In the genomic region with DNA sequence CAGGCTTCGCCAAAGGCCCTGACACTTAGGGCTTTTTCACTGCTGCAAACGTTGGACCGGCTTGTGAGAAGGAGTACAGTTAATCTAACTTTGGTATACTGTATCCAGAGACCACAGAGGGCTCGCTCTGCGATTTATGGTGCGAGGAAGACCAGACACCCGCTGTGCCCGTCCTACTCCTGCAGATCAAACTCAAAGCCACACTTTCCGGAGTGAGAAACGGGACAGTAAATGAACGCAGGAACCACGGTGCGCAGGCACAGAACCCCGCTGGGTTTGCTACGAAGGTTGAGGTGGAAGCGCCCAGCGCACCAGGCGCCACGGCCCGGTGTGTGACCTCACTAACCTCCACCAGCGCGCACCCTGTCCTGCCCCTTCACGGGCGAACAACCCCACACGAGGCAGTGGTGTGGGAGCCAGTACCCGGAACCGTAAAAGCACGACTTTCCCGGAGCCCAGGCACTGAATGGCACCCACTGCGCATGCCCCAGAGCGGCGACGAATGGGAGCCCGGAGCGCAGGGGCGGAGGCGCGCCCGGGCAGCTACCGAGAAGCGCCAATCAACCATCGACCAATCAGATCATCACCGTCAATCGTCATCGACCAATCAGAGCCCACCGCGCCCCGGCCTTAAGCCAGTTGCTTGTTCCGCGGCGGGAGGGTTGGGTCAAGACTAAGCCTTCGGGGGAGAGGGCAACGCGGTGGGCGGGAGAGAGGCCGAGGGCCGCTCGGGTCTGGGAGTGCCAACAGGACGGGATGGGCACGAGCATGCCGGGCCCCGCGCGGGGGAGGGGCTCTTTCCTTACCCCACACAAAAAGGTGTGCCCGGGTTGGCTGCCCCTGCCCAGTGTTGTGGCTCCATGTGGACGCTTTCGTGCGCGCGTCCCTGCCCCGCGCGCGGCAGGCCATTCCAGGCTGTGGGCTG, we compare ENCODE assay signal across 8 cellular contexts. TPM values are rescaled to one million over a fixed set of nuclear protein-coding genes. Genes with fewer than 3 reads are reported as not detected.
DNase-seq lines count a peak whose midpoint lies in the region; ATAC-seq and TF ChIP-seq lines count a peak whose summit lies in the region.

No MANE protein-coding gene starts in this region.

- CTCF ChIA-PET in T-cell (lab: Charles Lee), result interaction anchor here in 1 of 2 donors (0.6 to 0.7 kb wide), 2 partner anchors 1018 to 1733 kb away, joined by 3 to 4 read pairs; no protein-coding TSS in a partner anchor

- H3K9me3 Mint-ChIP-seq in T-cell (no peaks in the 10 kb centered on the region), progenitor cell of endocrine pancreas (ENCODE audit: low read depth) (no peaks in the 10 kb centered on the region)

- H3K4me3 Mint-ChIP-seq in T-cell (peak overlapping the region; percentile 77 to 87 (median 85)), progenitor cell of endocrine pancreas (ENCODE audit: low read depth) (peak overlapping the region; percentile 85)

- peaks cover 0 to 4% of the 10 kb centered on the region in 2 donors for H3K27me3 Mint-ChIP-seq in T-cell
- no peaks in the 10 kb centered on the region for H3K27me3 Mint-ChIP-seq in progenitor cell of endocrine pancreas

- DNase-seq in GM13977 (ENCODE audit: low spot score) (peak; percentile 97), NCI-H146 (lab: John Stamatoyannopoulos, UW) (peak; percentile 95), T-cell (peak; percentile 72 to 89 (median 84)), amniotic stem cell (lab: John Stamatoyannopoulos, UW) (peak; percentile 58), left ventricle myocardium superior (peak; percentile 93), progenitor cell of endocrine pancreas (ENCODE audit: low spot score, unreplicated experiment) (peak; percentile 69), ureter (ENCODE audit: low spot score) (peak; percentile 93)

- H3K27ac Mint-ChIP-seq in T-cell, result peak overlapping the region; percentile 88 to 93
- H3K27ac Mint-ChIP-seq in progenitor cell of endocrine pancreas, result peak overlapping the region; percentile 92

- TF ChIP-seq CTCF in GM13977 (IDR thresholded peaks at IDR 0.05; ENCODE audit: extremely low read depth, insufficient read depth, missing control alignments), result no peak
- no peak for TF ChIP-seq CTCF in progenitor cell of endocrine pancreas (IDR thresholded peaks at IDR 0.05; ENCODE audit: unreplicated experiment)

- intact Hi-C loops in left ventricle myocardium superior (cut with micrococcal nuclease), result no loop called here

- H3K36me3 Mint-ChIP-seq in T-cell, result no peaks in the 10 kb centered on the region
- peaks cover 2% of the 10 kb centered on the region for H3K36me3 Mint-ChIP-seq in progenitor cell of endocrine pancreas (ENCODE audit: insufficient read depth)

- POLR2A ChIA-PET in T-cell (lab: Charles Lee), result interaction anchor here in 1 of 2 donors (0.7 kb wide), 1 partner anchor 22 kb away, joined by 7 read pairs; no protein-coding TSS in a partner anchor

- peaks cover 0 to 8% (median 0%) of the 10 kb centered on the region in 3 donors for H3K4me1 Mint-ChIP-seq in T-cell
- H3K4me1 Mint-ChIP-seq in progenitor cell of endocrine pancreas (ENCODE audit: low read depth), result peaks cover 6% of the 10 kb centered on the region

- ATAC-seq in HG02870 (IDR thresholded peaks at IDR 0.05; ENCODE audit: unreplicated experiment) (peak; percentile 92), T-cell (replicated peaks in 1 of 4) (peak; percentile 92 to 95 (median 94)), left ventricle myocardium superior (peak; percentile 99)

- in situ Hi-C loops in GM13977 (cut with MboI; ENCODE audit: low pct_unique_long_range_greater_than_20kb, low sequenced_read_pairs, unreplicated experiment), result no loop called here

RNA-seq across cellular contexts. Expression of a gene that starts 21.3 kb away (rescaled TPM):
- total RNA-seq in T-cell (100 to 1,000 TPM in 3 of 5 donors, 10 to 100 TPM in 2; 66.2 to 134 (median 112) TPM), left ventricle myocardium superior (65.4 TPM), progenitor cell of endocrine pancreas (44.9 and 55.0 TPM in 2 replicates), ureter (60.8 TPM)

RNA-seq across cellular contexts. Expression of a gene that starts 22.6 kb away (rescaled TPM):
- 10 to 100 TPM; 16.5 to 25.9 (median 23.1) TPM for total RNA-seq in T-cell
- 18.9 TPM for total RNA-seq in left ventricle myocardium superior
- total RNA-seq in progenitor cell of endocrine pancreas, result 15.6 and 16.5 TPM in 2 replicates
- 18.2 TPM for total RNA-seq in ureter

RNA-seq across cellular contexts. Expression of a gene that starts 27.2 kb away (rescaled TPM):
- total RNA-seq in T-cell (10 to 100 TPM; 17.5 to 34.5 (median 34.0) TPM), left ventricle myocardium superior (6.3 TPM), progenitor cell of endocrine pancreas (22.6 and 24.1 TPM in 2 replicates), ureter (20.9 TPM)

RNA-seq across cellular contexts. Expression of a gene that starts 42.2 kb away (rescaled TPM):
- total RNA-seq in T-cell (10 to 100 TPM in 2 of 5 donors, 1 to 10 TPM in 3; 8.5 to 14.9 (median 9.1) TPM), left ventricle myocardium superior (1.7 TPM), progenitor cell of endocrine pancreas (27.1 and 27.9 TPM in 2 replicates), ureter (16.9 TPM)

RNA-seq across cellular contexts. Expression of a gene that starts 57.8 kb away (rescaled TPM):
- 10 to 100 TPM; 34.3 to 38.8 (median 35.6) TPM for total RNA-seq in T-cell
- total RNA-seq in left ventricle myocardium superior, result 18.5 TPM
- total RNA-seq in progenitor cell of endocrine pancreas, result 39.7 and 40.8 TPM in 2 replicates
- total RNA-seq in ureter, result 45.2 TPM

Comparison
In these comparisons a context has a peak if more than half of its experiments do, and no peak if none do; other contexts are left out.
1. Peak in every context shown above with its lines: DNase-seq and ATAC-seq.